Comparison of ENCODE assay signal across 20 cellular contexts in the genomic region with DNA sequence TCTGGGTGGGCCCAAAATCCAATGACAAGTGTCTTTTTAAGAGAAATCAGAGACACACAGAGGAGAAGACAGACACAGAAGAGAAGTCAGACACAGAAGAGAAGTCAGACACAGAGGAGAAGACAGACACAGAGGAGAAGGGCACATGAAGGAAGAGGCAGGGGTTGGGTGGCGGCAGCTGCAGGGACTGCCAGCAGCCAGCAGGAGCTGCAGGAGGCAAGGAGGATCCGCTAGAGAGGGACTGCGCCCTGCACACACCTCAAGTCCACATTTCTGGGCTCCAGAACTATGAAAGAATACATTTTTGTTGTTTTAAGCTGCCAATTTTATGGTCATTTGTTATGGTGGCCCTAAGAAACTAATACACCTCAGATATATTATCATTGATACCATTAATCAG.
DNase-seq lines count a peak whose midpoint lies in the region; ATAC-seq and TF ChIP-seq lines count a peak whose summit lies in the region.
"Had no signal": no experiment of that assay in that cellular context is flagged by ENCODE, and none has a peak within 500 bp of the region (broad histone marks: within the 10 kb centered on the region; RNA-seq: fewer than 3 reads in every experiment).

No MANE protein-coding gene starts in this region.

- H3K27me3 ChIP-seq in endodermal cell (ENCODE audit: control insufficient read depth, insufficient read depth, low read length, poor library complexity, severe bottlenecking) = no peaks in the 10 kb centered on the region
- H3K27me3 ChIP-seq: BLaER1 had no signal

- no peak overlapping the region for H3K27ac ChIP-seq in endodermal cell (ENCODE audit: low read depth, low read length)
- H3K27ac ChIP-seq: A549, BLaER1 had no signal

- no peaks in the 10 kb centered on the region for H3K36me3 ChIP-seq in endodermal cell (ENCODE audit: control insufficient read depth, insufficient read depth, low read length)
- H3K36me3 ChIP-seq: BLaER1 had no signal

- intact Hi-C loops in sciatic nerve (cut with DNase I) = no loop called here

- DNase-seq in NCI-H748 (lab: John Stamatoyannopoulos, UW; ENCODE audit: unreplicated experiment) (peak; percentile 24), NCI-H748 treated with DMSO at 0.1 percent for 48 hours (lab: John Stamatoyannopoulos, UW) (no peak), NAMALWA (ENCODE audit: low spot score) (peak; percentile 11), endodermal cell (peak; percentile 80), type B pancreatic cell (ENCODE audit: extremely low spot score, unreplicated experiment) (no peak), GM10266 (ENCODE audit: extremely low spot score) (no peak), sciatic nerve (ENCODE audit: low spot score) (no peak), middle frontal gyrus (ENCODE audit: extremely low spot score, low spot score) (no peak)
- DNase-seq: Calu3; CD4-positive, alpha-beta memory T cell; NCI-H1092; NCI-H1436 treated with DMSO at 0.1 percent for 48 hours; NCI-H2081; NCI-H510A; PC-3; RPMI8226; SHP77 treated with DMSO at 0.1 percent for 48 hours; SK-N-SH had no signal

- H3K4me1 Mint-ChIP-seq in endodermal cell (peaks cover 20% of the 10 kb centered on the region), type B pancreatic cell (ENCODE audit: unreplicated experiment) (no peaks in the 10 kb centered on the region)

- H3K9ac ChIP-seq in endodermal cell (ENCODE audit: extremely low read depth, low read length, poor library complexity, severe bottlenecking) = no peak overlapping the region
- H3K9ac ChIP-seq: BLaER1, SK-N-SH had no signal

- H3K9me3 Mint-ChIP-seq in endodermal cell = no peaks in the 10 kb centered on the region
- H3K9me3 Mint-ChIP-seq in type B pancreatic cell = no peaks in the 10 kb centered on the region
- H3K9me3 Mint-ChIP-seq: CD4-positive, alpha-beta memory T cell had no signal

- no peak for ATAC-seq in sciatic nerve
- ATAC-seq: A549, PC-3 had no signal

- H3K36me3 Mint-ChIP-seq in endodermal cell (ENCODE audit: low read depth) (no peaks in the 10 kb centered on the region), type B pancreatic cell (no peaks in the 10 kb centered on the region)

- no peak overlapping the region for H3K4me3 ChIP-seq in endodermal cell (ENCODE audit: low read length)
- H3K4me3 ChIP-seq: A549, BLaER1 had no signal

- H3K4me3 Mint-ChIP-seq in endodermal cell = no peak overlapping the region
- no peak overlapping the region for H3K4me3 Mint-ChIP-seq in type B pancreatic cell

- TF ChIP-seq CTCF in endodermal cell (conservative IDR thresholded peaks at IDR 0.05) (peak; percentile 75), type B pancreatic cell (conservative IDR thresholded peaks at IDR 0.05) (peak; percentile 36), GM10266 (IDR thresholded peaks at IDR 0.05; ENCODE audit: control insufficient read depth, insufficient read depth, low read depth, missing control alignments) (no peak)

- H3K27me3 Mint-ChIP-seq in endodermal cell (ENCODE audit: insufficient read depth) = no peaks in the 10 kb centered on the region
- H3K27me3 Mint-ChIP-seq in type B pancreatic cell = peaks cover 8% of the 10 kb centered on the region
- H3K27me3 Mint-ChIP-seq: CD4-positive, alpha-beta memory T cell had no signal

- peaks cover 12% of the 10 kb centered on the region for H3K4me1 ChIP-seq in endodermal cell (ENCODE audit: control insufficient read depth, insufficient read depth, low read length)
- H3K4me1 ChIP-seq: A549, BLaER1 had no signal

- 82 to 100% methylated on average over 1 to 3 of the region's 3 CpGs for WGBS in endodermal cell (ENCODE audit: insufficient coverage in 1 of 2, insufficient read length in 1 of 2), 2 experiments

- H3K9me3 ChIP-seq in endodermal cell (ENCODE audit: control insufficient read depth, low read length) = peaks cover 6% of the 10 kb centered on the region
- H3K9me3 ChIP-seq: A549, BLaER1, SK-N-SH had no signal

- no peak overlapping the region for H3K27ac Mint-ChIP-seq in endodermal cell
- H3K27ac Mint-ChIP-seq in type B pancreatic cell = no peak overlapping the region
- H3K27ac Mint-ChIP-seq: CD4-positive, alpha-beta memory T cell had no signal

Comparison
In these comparisons a context has a peak if more than half of its experiments do, and no peak if none do; other contexts are left out.
1. DNase-seq: peak in NCI-H748 (single experiment), NAMALWA (single experiment) and endodermal cell (single experiment); none in NCI-H748 treated with DMSO at 0.1 percent for 48 hours (single experiment), type B pancreatic cell (single experiment), GM10266 (single experiment), sciatic nerve (single experiment) and middle frontal gyrus (single experiment).